9 cellular contexts compared by ENCODE assay signal in the genomic region with DNA sequence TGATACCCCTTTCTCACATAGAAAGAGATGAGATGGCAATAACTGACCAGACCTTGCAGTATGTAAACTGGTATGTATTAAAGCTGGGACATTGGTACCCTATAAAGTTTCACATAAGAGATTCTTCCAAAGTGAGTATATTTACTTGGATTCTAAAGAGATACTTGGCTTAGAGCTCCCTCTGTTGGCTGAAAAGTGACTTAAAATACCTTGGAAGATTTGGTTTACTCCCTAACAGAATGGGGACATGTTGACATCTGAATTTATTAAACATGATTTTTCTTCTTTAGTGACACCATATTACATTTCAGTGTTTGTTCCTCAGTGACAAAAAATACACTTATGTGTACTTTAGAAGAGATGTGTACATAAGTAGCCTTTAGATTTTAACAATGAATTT. TPM values are rescaled to one million over a fixed set of nuclear protein-coding genes. Genes with fewer than 3 reads are reported as not detected.
DNase-seq lines count a peak whose midpoint lies in the region; ATAC-seq and TF ChIP-seq lines count a peak whose summit lies in the region.
"Had no signal": no experiment of that assay in that cellular context is flagged by ENCODE, and none has a peak within 500 bp of the region (broad histone marks: within the 10 kb centered on the region; RNA-seq: fewer than 3 reads in every experiment).

No MANE protein-coding gene starts in this region.

- H4K20me1 ChIP-seq in KMS-11 (ENCODE audit: insufficient read depth), result no peaks in the 10 kb centered on the region
- H4K20me1 ChIP-seq: BLaER1 treated with 17β-estradiol and CSF1 and Interleukin-3, amounts not matched to agents 10 nM and 100 nM had no signal

- H3K27ac ChIP-seq in KMS-11 (no peak overlapping the region), dorsolateral prefrontal cortex (no peak overlapping the region)
- H3K27ac ChIP-seq: BLaER1 treated with 17β-estradiol and CSF1 and Interleukin-3, amounts not matched to agents 10 nM and 100 nM had no signal

- no peaks in the 10 kb centered on the region for H3K36me3 Mint-ChIP-seq in T-helper 2 cell treated with Interferon-gamma antibody and Interleukin-4, amounts not matched to agents 5 μg/mL and 100 μg/mL, for 36 hours (ENCODE audit: low read depth)

- no peaks in the 10 kb centered on the region for H3K27me3 Mint-ChIP-seq in T-helper 2 cell treated with Interferon-gamma antibody and Interleukin-4, amounts not matched to agents 5 μg/mL and 100 μg/mL, for 36 hours (ENCODE audit: low read depth)

- TF ChIP-seq CTCF in KMS-11 (conservative IDR thresholded peaks at IDR 0.05; ENCODE audit: low read depth, low read length), result peak; percentile 58; the same call in 1 of the 2 replicates
- peak in 55 of 56 donors; percentile 45 to 86 (median 67) for TF ChIP-seq CTCF in dorsolateral prefrontal cortex (IDR thresholded peaks at IDR 0.05 in 54 of 56, conservative IDR thresholded peaks at IDR 0.05 in 2 of 56; ENCODE audit: low read depth in 1 of 56, partially characterized antibody in 56 of 56)

- H3K27me3 ChIP-seq in KMS-11 (ENCODE audit: insufficient read depth, low read depth), result no peaks in the 10 kb centered on the region
- H3K27me3 ChIP-seq in dorsolateral prefrontal cortex, result peaks cover 0 to 77% (median 17%) of the 10 kb centered on the region in 45 donors
- H3K27me3 ChIP-seq: BLaER1 treated with 17β-estradiol and CSF1 and Interleukin-3, amounts not matched to agents 10 nM and 100 nM had no signal

- no peak overlapping the region for H2AFZ ChIP-seq in KMS-11 (ENCODE audit: low read depth)

- no peak for ATAC-seq in GM18909 (IDR thresholded peaks at IDR 0.05; ENCODE audit: poor library complexity, unreplicated experiment)

- H3K4me1 ChIP-seq in KMS-11 (ENCODE audit: low read depth, poor library complexity, severe bottlenecking), result no peaks in the 10 kb centered on the region
- H3K4me1 ChIP-seq: BLaER1 treated with 17β-estradiol and CSF1 and Interleukin-3, amounts not matched to agents 10 nM and 100 nM had no signal

- intact Hi-C loops in dorsolateral prefrontal cortex (cut with DNase I), result loop anchor here (2.0 to 5.0 kb wide), 3 partner anchors 128 to 273 kb away; a partner anchor contains a TSS

- no peaks in the 10 kb centered on the region for H3K4me1 Mint-ChIP-seq in T-helper 2 cell treated with Interferon-gamma antibody and Interleukin-4, amounts not matched to agents 5 μg/mL and 100 μg/mL, for 36 hours (ENCODE audit: low read depth)

- no peak overlapping the region for H3K4me3 Mint-ChIP-seq in T-helper 2 cell treated with Interferon-gamma antibody and Interleukin-4, amounts not matched to agents 5 μg/mL and 100 μg/mL, for 36 hours

- no peak overlapping the region for H3K27ac Mint-ChIP-seq in T-helper 2 cell treated with Interferon-gamma antibody and Interleukin-4, amounts not matched to agents 5 μg/mL and 100 μg/mL, for 36 hours

- H3K79me2 ChIP-seq in KMS-11 (ENCODE audit: insufficient read depth, low read depth), result no peaks in the 10 kb centered on the region

- DNase-seq in NCI-H2196 (lab: John Stamatoyannopoulos, UW; ENCODE audit: unreplicated experiment) (peak; percentile 68), NCI-H2196 treated with DMSO at 0.1 percent for 48 hours (lab: John Stamatoyannopoulos, UW; ENCODE audit: unreplicated experiment) (no peak), OCI-M2 (lab: John Stamatoyannopoulos, UW; ENCODE audit: unreplicated experiment) (peak; percentile 20), dorsolateral prefrontal cortex (no peak), myocyte (ENCODE audit: low read depth) (peak; percentile 76)
- no peak for DNase-seq in T-helper 2 cell treated with Interferon-gamma antibody and Interleukin-4, amounts not matched to agents 5 μg/mL and 100 μg/mL, for 36 hours (ENCODE audit: low spot score)

- no peak overlapping the region for H3K4me2 ChIP-seq in KMS-11
- H3K4me2 ChIP-seq: BLaER1 treated with 17β-estradiol and CSF1 and Interleukin-3, amounts not matched to agents 10 nM and 100 nM had no signal

- H3K36me3 ChIP-seq in KMS-11 (ENCODE audit: insufficient read depth), result no peaks in the 10 kb centered on the region

- no peaks in the 10 kb centered on the region for H3K9me3 Mint-ChIP-seq in T-helper 2 cell treated with Interferon-gamma antibody and Interleukin-4, amounts not matched to agents 5 μg/mL and 100 μg/mL, for 36 hours

- no peak overlapping the region for H3K9ac ChIP-seq in KMS-11
- H3K9ac ChIP-seq: BLaER1 treated with 17β-estradiol and CSF1 and Interleukin-3, amounts not matched to agents 10 nM and 100 nM had no signal

- H3K4me3 ChIP-seq in KMS-11 (IDR thresholded peaks at IDR 0.05; ENCODE audit: insufficient read depth, low read depth, low read length) (no peak overlapping the region), dorsolateral prefrontal cortex (no peak overlapping the region)
- H3K4me3 ChIP-seq: BLaER1 treated with 17β-estradiol and CSF1 and Interleukin-3, amounts not matched to agents 10 nM and 100 nM had no signal

RNA-seq across cellular contexts. Expression of a gene that starts 47.9 kb away (rescaled TPM):
- total RNA-seq in dorsolateral prefrontal cortex (10 to 100 TPM; 15.1 to 39.4 (median 24.7) TPM), myocyte (not detected in 2 replicates)
- polyA plus RNA-seq in myocyte (2012), result not detected

Comparison
In these comparisons a context has a peak if more than half of its experiments do, and no peak if none do; other contexts are left out.
1. DNase-seq: peak in NCI-H2196 (single experiment), OCI-M2 (single experiment) and myocyte (single experiment); none in NCI-H2196 treated with DMSO at 0.1 percent for 48 hours (single experiment), dorsolateral prefrontal cortex (0 of 10) and T-helper 2 cell treated with Interferon-gamma antibody and Interleukin-4, amounts not matched to agents 5 μg/mL and 100 μg/mL, for 36 hours (single experiment).
2. RNA of a gene that starts 47.9 kb away (total RNA-seq): 15.1 to 39.4 TPM in dorsolateral prefrontal cortex; not detected in myocyte; every median in the first group is over 10 times any median in the second.